1 cellular context compared by ENCODE assay signal in genomic region chr10:110916554-110917346, GRCh38.
TF ChIP-seq lines count a peak whose summit lies in the region.

No MANE protein-coding gene starts in this region.

TF ChIP-seq in K562, 482 proteins besides CTCF, POLR2A, EP300 and RAD21:
- TF ChIP-seq OTX1 (CRISPR knock-in tag; IDR thresholded peaks at IDR 0.05) = no peak
- TF ChIP-seq CEBPG (CRISPR knock-in tag; IDR thresholded peaks at IDR 0.05) = no peak; the same call in 1 of the 2 replicates
- TF ChIP-seq CEBPG (tag; conservative IDR thresholded peaks at IDR 0.05 in 1 of 2, IDR thresholded peaks at IDR 0.05 in 1 of 2) = peak; percentile 20 to 40; a peak in 1 of 4 replicates
- no peak for TF ChIP-seq SMARCC2 (IDR thresholded peaks at IDR 0.05; ENCODE audit: low read depth)
- no peak for TF ChIP-seq ZNF280B (CRISPR knock-in tag; IDR thresholded peaks at IDR 0.05)
- no peak for TF ChIP-seq BACH1 (tag; IDR thresholded peaks at IDR 0.05)
- no peak for TF ChIP-seq LEF1 (IDR thresholded peaks at IDR 0.05)
- peak; percentile 75 for TF ChIP-seq MEIS2 (IDR thresholded peaks at IDR 0.05; ENCODE audit: partially characterized antibody)
- TF ChIP-seq PKNOX1 (IDR thresholded peaks at IDR 0.05) = 0 out of 2 replicates have a peak, but pooled peaks have one; percentile 5
- TF ChIP-seq, protein P1, sequence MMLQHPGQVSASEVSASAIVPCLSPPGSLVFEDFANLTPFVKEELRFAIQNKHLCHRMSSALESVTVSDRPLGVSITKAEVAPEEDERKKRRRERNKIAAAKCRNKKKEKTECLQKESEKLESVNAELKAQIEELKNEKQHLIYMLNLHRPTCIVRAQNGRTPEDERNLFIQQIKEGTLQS (IDR thresholded peaks at IDR 0.05) = peak; percentile 44; the same call in 1 of the 2 replicates
- TF ChIP-seq, protein P1 (CRISPR knock-in tag; conservative IDR thresholded peaks at IDR 0.05) = no peak
- TF ChIP-seq, protein P2, sequence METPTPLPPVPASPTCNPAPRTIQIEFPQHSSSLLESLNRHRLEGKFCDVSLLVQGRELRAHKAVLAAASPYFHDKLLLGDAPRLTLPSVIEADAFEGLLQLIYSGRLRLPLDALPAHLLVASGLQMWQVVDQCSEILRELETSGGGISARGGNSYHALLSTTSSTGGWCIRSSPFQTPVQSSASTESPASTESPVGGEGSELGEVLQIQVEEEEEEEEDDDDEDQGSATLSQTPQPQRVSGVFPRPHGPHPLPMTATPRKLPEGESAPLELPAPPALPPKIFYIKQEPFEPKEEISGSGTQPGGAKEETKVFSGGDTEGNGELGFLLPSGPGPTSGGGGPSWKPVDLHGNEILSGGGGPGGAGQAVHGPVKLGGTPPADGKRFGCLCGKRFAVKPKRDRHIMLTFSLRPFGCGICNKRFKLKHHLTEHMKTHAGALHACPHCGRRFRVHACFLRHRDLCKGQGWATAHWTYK (CRISPR knock-in tag; IDR thresholded peaks at IDR 0.05) = no peak
- TF ChIP-seq HDAC3 (IDR thresholded peaks at IDR 0.05; ENCODE audit: borderline replicate concordance, partially characterized antibody) = no peak
- no peak for TF ChIP-seq MTF1 (CRISPR knock-in tag; IDR thresholded peaks at IDR 0.05; ENCODE audit: borderline replicate concordance)
- TF ChIP-seq ILF3 (IDR thresholded peaks at IDR 0.05; ENCODE audit: borderline replicate concordance) = no peak
- TF ChIP-seq ZNF830 (CRISPR knock-in tag; IDR thresholded peaks at IDR 0.05) = no peak
- no peak for TF ChIP-seq CTCFL (IDR thresholded peaks at IDR 0.05; ENCODE audit: borderline replicate concordance, insufficient read depth, low read depth, low read length, poor library complexity, severe bottlenecking)
- no peak for TF ChIP-seq MAFF (IDR thresholded peaks at IDR 0.05; ENCODE audit: low read length)
- no peak for TF ChIP-seq ZNF57 (CRISPR knock-in tag; IDR thresholded peaks at IDR 0.05)
- no peak for TF ChIP-seq SETDB1 (IDR thresholded peaks at IDR 0.05; ENCODE audit: low read length)
- TF ChIP-seq ZNF23 (CRISPR knock-in tag; IDR thresholded peaks at IDR 0.05) = no peak
- no peak for TF ChIP-seq PBX2 (CRISPR knock-in tag; IDR thresholded peaks at IDR 0.05; ENCODE audit: low read depth)
- peak; percentile 58 for TF ChIP-seq PBX2 (tag; conservative IDR thresholded peaks at IDR 0.05; ENCODE audit: low read depth)
TF ChIP-seq in K562: peak in this region for 5.
